In the genomic region with DNA sequence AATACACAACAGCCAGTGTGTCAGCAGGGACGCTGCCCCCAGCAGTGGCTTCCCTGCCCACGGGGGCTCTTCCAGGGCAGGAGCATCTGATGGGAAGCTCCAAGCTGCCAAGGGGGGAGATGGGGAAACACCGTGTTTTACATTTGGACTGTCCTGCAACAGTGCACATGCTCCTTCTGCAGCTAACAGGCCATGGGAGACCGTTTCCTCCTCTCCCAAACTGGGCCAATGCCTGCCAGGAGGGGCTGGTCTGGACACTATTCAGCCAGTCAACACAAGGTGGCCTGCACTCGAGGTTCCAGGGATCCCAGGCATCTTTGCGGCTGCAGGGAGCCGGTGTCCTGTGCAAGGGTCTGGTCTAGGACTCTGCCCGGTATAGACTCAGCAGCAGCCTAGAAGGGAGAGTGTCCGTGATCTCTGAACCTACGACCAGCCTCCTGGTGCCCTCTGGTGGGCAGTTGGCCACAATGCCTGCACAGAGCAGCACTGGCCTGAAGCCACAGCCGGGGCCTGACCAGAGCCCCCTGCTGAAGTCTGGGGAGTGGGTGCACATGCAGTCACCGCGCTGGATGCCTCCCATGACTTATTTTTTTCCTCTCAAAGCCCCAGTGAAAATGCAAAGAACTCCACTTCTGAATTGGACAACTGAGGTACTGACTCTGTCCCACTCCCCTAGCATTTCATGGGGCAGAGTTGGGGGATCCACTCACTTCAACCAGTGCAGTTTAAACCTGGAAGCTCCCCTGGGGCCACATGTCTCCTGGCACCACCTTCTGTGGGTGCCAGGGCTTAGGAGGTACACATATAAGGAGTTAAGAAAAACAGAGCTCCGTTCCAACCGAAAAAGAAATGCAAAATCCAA, we compare ENCODE assay signal across 8 cellular contexts. TPM values are rescaled to one million over a fixed set of nuclear protein-coding genes. Genes with fewer than 3 reads are reported as not detected.
DNase-seq lines count a peak whose midpoint lies in the region; ATAC-seq and TF ChIP-seq lines count a peak whose summit lies in the region.

No MANE protein-coding gene starts in this region.

- peak; percentile 82 for TF ChIP-seq CTCF in MCF 10A (IDR thresholded peaks at IDR 0.05; ENCODE audit: unreplicated experiment)

- no TSS peak for BruUV-seq in MCF 10A (replicated peaks; lab: Mats Ljungman, UMichigan)

- H3K36me3 Mint-ChIP-seq in T-cell, result peaks cover 34% of the 10 kb centered on the region
- H3K36me3 Mint-ChIP-seq in MCF 10A (ENCODE audit: insufficient read depth, unreplicated experiment), result peaks cover 50% of the 10 kb centered on the region

- ATAC-seq in T-cell (replicated peaks in 1 of 4), result peak; percentile 73 to 80 (median 77)

- H3K4me3 Mint-ChIP-seq in T-cell, result no peak overlapping the region
- no peak overlapping the region for H3K4me3 Mint-ChIP-seq in MCF 10A (ENCODE audit: unreplicated experiment)

- H3K4me1 Mint-ChIP-seq in T-cell (no peaks in the 10 kb centered on the region), MCF 10A (ENCODE audit: insufficient read depth, unreplicated experiment) (peaks cover 10% of the 10 kb centered on the region)

- DNase-seq in DMS 273 (lab: John Stamatoyannopoulos, UW; ENCODE audit: unreplicated experiment), result peak; percentile 78
- no peak for DNase-seq in DMS 273 treated with DMSO at 0.1 percent for 48 hours (lab: John Stamatoyannopoulos, UW)
- DNase-seq in T-cell, result peak in 28 of 34 experiments; percentile 3 to 44 (median 22)
- peak; percentile 61 for DNase-seq in MCF 10A (ENCODE audit: unreplicated experiment)
- peak; percentile 90 for DNase-seq in iPS-NIHi7 (ENCODE audit: extremely low spot score)
- DNase-seq in stimulated activated CD4-positive, alpha-beta T cell treated with anti-CD3 and anti-CD28 coated beads, Interleukin-12 subunit alpha, Interleukin-12 subunit beta, amount 100 ng/mL, for 48 hours (ENCODE audit: low read depth in 2 of 3, low spot score in 1 of 3), result peak; percentile 20 to 26 (median 22)
- DNase-seq in NCI-H187 (lab: John Stamatoyannopoulos, UW), result no peak

- H3K9me3 Mint-ChIP-seq in T-cell (no peaks in the 10 kb centered on the region), MCF 10A (ENCODE audit: unreplicated experiment) (no peaks in the 10 kb centered on the region)

- peak; percentile 71 for TF ChIP-seq RAD21 in Ishikawa (IDR thresholded peaks at IDR 0.05; ENCODE audit: low read depth)

- no peak overlapping the region for H3K27ac Mint-ChIP-seq in T-cell
- H3K27ac Mint-ChIP-seq in MCF 10A (ENCODE audit: low read depth, unreplicated experiment), result no peak overlapping the region

- POLR2A ChIA-PET in T-cell (lab: Charles Lee), result no interaction called here
- POLR2A ChIA-PET in MCF 10A (lab: Yijun Ruan, JAX), result interaction anchor here (0.6 to 1.6 kb wide), 2 partner anchors 30 to 281 kb away, joined by 3 to 5 read pairs; no protein-coding TSS in a partner anchor

- H3K27me3 Mint-ChIP-seq in T-cell (no peaks in the 10 kb centered on the region), MCF 10A (ENCODE audit: insufficient read depth, unreplicated experiment) (no peaks in the 10 kb centered on the region)

- CTCF ChIA-PET in T-cell (lab: Charles Lee), result no interaction called here
- CTCF ChIA-PET in MCF 10A (lab: Yijun Ruan, JAX), result interaction anchor here (0.6 to 3.4 kb wide), 21 partner anchors 9 to 349 kb away, joined by 3 to 31 read pairs (median 4); no protein-coding TSS in a partner anchor

- intact Hi-C loops in MCF 10A (cut with micrococcal nuclease), result loop anchor here (1.0 to 10.0 kb wide), 4 partner anchors 69 to 347 kb away; no protein-coding TSS in a partner anchor

- no peak for TF ChIP-seq EP300 in Ishikawa (IDR thresholded peaks at IDR 0.05; ENCODE audit: borderline replicate concordance)

TF ChIP-seq in Ishikawa, 13 proteins besides CTCF, POLR2A, EP300 and RAD21:
- TF ChIP-seq TCF12 (IDR thresholded peaks at IDR 0.05; ENCODE audit: low read depth) (no peak), CEBPB (IDR thresholded peaks at IDR 0.05) (no peak), FOXM1 (IDR thresholded peaks at IDR 0.05; ENCODE audit: borderline replicate concordance, low read depth) (no peak)
- TF ChIP-seq, protein P1, sequence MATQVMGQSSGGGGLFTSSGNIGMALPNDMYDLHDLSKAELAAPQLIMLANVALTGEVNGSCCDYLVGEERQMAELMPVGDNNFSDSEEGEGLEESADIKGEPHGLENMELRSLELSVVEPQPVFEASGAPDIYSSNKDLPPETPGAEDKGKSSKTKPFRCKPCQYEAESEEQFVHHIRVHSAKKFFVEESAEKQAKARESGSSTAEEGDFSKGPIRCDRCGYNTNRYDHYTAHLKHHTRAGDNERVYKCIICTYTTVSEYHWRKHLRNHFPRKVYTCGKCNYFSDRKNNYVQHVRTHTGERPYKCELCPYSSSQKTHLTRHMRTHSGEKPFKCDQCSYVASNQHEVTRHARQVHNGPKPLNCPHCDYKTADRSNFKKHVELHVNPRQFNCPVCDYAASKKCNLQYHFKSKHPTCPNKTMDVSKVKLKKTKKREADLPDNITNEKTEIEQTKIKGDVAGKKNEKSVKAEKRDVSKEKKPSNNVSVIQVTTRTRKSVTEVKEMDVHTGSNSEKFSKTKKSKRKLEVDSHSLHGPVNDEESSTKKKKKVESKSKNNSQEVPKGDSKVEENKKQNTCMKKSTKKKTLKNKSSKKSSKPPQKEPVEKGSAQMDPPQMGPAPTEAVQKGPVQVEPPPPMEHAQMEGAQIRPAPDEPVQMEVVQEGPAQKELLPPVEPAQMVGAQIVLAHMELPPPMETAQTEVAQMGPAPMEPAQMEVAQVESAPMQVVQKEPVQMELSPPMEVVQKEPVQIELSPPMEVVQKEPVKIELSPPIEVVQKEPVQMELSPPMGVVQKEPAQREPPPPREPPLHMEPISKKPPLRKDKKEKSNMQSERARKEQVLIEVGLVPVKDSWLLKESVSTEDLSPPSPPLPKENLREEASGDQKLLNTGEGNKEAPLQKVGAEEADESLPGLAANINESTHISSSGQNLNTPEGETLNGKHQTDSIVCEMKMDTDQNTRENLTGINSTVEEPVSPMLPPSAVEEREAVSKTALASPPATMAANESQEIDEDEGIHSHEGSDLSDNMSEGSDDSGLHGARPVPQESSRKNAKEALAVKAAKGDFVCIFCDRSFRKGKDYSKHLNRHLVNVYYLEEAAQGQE (IDR thresholded peaks at IDR 0.05; ENCODE audit: low read depth), result no peak

RNA-seq across cellular contexts. Expression of gene RCC2, which starts 33.3 kb away (rescaled TPM):
- total RNA-seq in T-cell (10 to 100 TPM; 35.9 to 53.5 (median 50.4) TPM), MCF 10A (2022) (89.1 and 107 TPM in 2 replicates)

RNA-seq across cellular contexts. Expression of gene PADI6, which starts 34.1 kb away (rescaled TPM):
- not detected for total RNA-seq in T-cell
- total RNA-seq in MCF 10A (2022), result not detected in 2 replicates

Comparison
In these comparisons a context has a peak if more than half of its experiments do, and no peak if none do; other contexts are left out.
1. DNase-seq: peak in DMS 273 (single experiment), T-cell (28 of 34), MCF 10A (single experiment), iPS-NIHi7 (single experiment) and stimulated activated CD4-positive, alpha-beta T cell treated with anti-CD3 and anti-CD28 coated beads, Interleukin-12 subunit alpha, Interleukin-12 subunit beta, amount 100 ng/mL, for 48 hours (3 of 3); none in DMS 273 treated with DMSO at 0.1 percent for 48 hours (single experiment) and NCI-H187 (0 of 2).